In genomic region chr2:239150125-239151011, GRCh38 we compare ENCODE assay signal across 13 cellular contexts.
DNase-seq lines count a peak whose midpoint lies in the region; ATAC-seq and TF ChIP-seq lines count a peak whose summit lies in the region.
"Had no signal": no experiment of that assay in that cellular context is flagged by ENCODE, and none has a peak within 500 bp of the region (broad histone marks: within the 10 kb centered on the region; RNA-seq: fewer than 3 reads in every experiment).

No MANE protein-coding gene starts in this region.

- H3K9me3 ChIP-seq in RWPE2 (ENCODE audit: severe bottlenecking) (no peaks in the 10 kb centered on the region), esophagus squamous epithelium (no peaks in the 10 kb centered on the region)

- peaks cover 71% of the 10 kb centered on the region for H3K36me3 Mint-ChIP-seq in activated CD4-positive, alpha-beta T cell treated with anti-CD3 and anti-CD28 coated beads, Interleukin-2, amount 10 ng/mL, durations not matched to agents 7 days and 5 days (ENCODE audit: low read depth)

- H3K4me1 Mint-ChIP-seq in activated CD4-positive, alpha-beta T cell treated with anti-CD3 and anti-CD28 coated beads, Interleukin-2, amount 10 ng/mL, durations not matched to agents 7 days and 5 days = peaks cover 32% of the 10 kb centered on the region
- H3K4me1 Mint-ChIP-seq in stimulated activated naive CD8-positive, alpha-beta T cell treated with anti-CD3 and anti-CD28 coated beads, Interleukin-15, amount 100 ng/mL, for 72 hours = peaks cover 19% of the 10 kb centered on the region

- intact Hi-C loops in esophagus squamous epithelium (cut with DNase I) = no loop called here

- H3K27me3 ChIP-seq in RWPE2 (ENCODE audit: insufficient read depth, poor library complexity, severe bottlenecking) = no peaks in the 10 kb centered on the region
- H3K27me3 ChIP-seq in esophagus squamous epithelium = no peaks in the 10 kb centered on the region

- H3K9me3 Mint-ChIP-seq in activated CD4-positive, alpha-beta T cell treated with anti-CD3 and anti-CD28 coated beads, Interleukin-2, amount 10 ng/mL, durations not matched to agents 7 days and 5 days = peaks cover 13% of the 10 kb centered on the region
- H3K9me3 Mint-ChIP-seq in stimulated activated naive CD8-positive, alpha-beta T cell treated with anti-CD3 and anti-CD28 coated beads, Interleukin-15, amount 100 ng/mL, for 72 hours = no peaks in the 10 kb centered on the region

- POLR2A ChIA-PET in activated CD4-positive, alpha-beta T cell treated with anti-CD3 and anti-CD28 coated beads, Interleukin-2, amount 10 ng/mL, durations not matched to agents 7 days and 5 days (lab: Charles Lee) = interaction anchor here (0.6 kb wide), 1 partner anchor 93 kb away, joined by 4 read pairs; no protein-coding TSS in a partner anchor

- peak overlapping the region; percentile 88 for H3K27ac Mint-ChIP-seq in activated CD4-positive, alpha-beta T cell treated with anti-CD3 and anti-CD28 coated beads, Interleukin-2, amount 10 ng/mL, durations not matched to agents 7 days and 5 days
- H3K27ac Mint-ChIP-seq in stimulated activated naive CD8-positive, alpha-beta T cell treated with anti-CD3 and anti-CD28 coated beads, Interleukin-15, amount 100 ng/mL, for 72 hours = no peak overlapping the region
- H3K27ac Mint-ChIP-seq: activated T-helper 17 cell treated with anti-CD3 and anti-CD28 coated beads, Interleukin-2, amount 50 U/mL, for 72 hours had no signal

- no peaks in the 10 kb centered on the region for H3K4me1 ChIP-seq in RWPE2 (ENCODE audit: insufficient read depth, poor library complexity, severe bottlenecking)
- H3K4me1 ChIP-seq in esophagus squamous epithelium = peaks cover 0 to 20% (median 0%) of the 10 kb centered on the region in 3 donors

- no peak for TF ChIP-seq POLR2A in esophagus squamous epithelium (IDR thresholded peaks at IDR 0.05)

- CTCF ChIA-PET in activated CD4-positive, alpha-beta T cell treated with anti-CD3 and anti-CD28 coated beads, Interleukin-2, amount 10 ng/mL, durations not matched to agents 7 days and 5 days (lab: Charles Lee) = no interaction called here

- ATAC-seq in RWPE2 (ENCODE audit: low read depth) = no peak
- ATAC-seq in stimulated activated naive CD8-positive, alpha-beta T cell treated with anti-CD3 and anti-CD28 coated beads, Interleukin-15, amount 100 ng/mL, for 72 hours = peak; percentile 54
- ATAC-seq: activated T-helper 17 cell treated with anti-CD3 and anti-CD28 coated beads, Interleukin-2, amount 50 U/mL, for 72 hours had no signal

- no peak overlapping the region for H3K27ac ChIP-seq in RWPE2 (ENCODE audit: poor library complexity, severe bottlenecking)
- peak overlapping the region; percentile 59 to 86 (median 76) for H3K27ac ChIP-seq in esophagus squamous epithelium
- H3K27ac ChIP-seq: GM23248 had no signal

- TF ChIP-seq CTCF in RWPE2 (IDR thresholded peaks at IDR 0.05; ENCODE audit: poor library complexity, severe bottlenecking) (no peak), esophagus squamous epithelium (IDR thresholded peaks at IDR 0.05) (no peak)

- H3K36me3 ChIP-seq in RWPE2 (ENCODE audit: low read depth) = no peaks in the 10 kb centered on the region
- peaks cover 0 to 91% (median 13%) of the 10 kb centered on the region in 3 donors for H3K36me3 ChIP-seq in esophagus squamous epithelium

- no peak overlapping the region for H3K4me3 ChIP-seq in RWPE2 (ENCODE audit: severe bottlenecking)
- no peak overlapping the region for H3K4me3 ChIP-seq in esophagus squamous epithelium
- H3K4me3 ChIP-seq: GM23248 had no signal

- DNase-seq in activated CD4-positive, alpha-beta T cell treated with anti-CD3 and anti-CD28 coated beads, Interleukin-2, amount 10 ng/mL, durations not matched to agents 7 days and 5 days = peak; percentile 56
- DNase-seq in activated CD4-positive, alpha-beta T cell treated with anti-CD3 and anti-CD28 coated beads, Interleukin-2, amount 50 U/mL, for 1 hour = no peak
- DNase-seq in RWPE2 (ENCODE audit: low spot score) = peak; percentile 11
- DNase-seq in esophagus squamous epithelium (lab: John Stamatoyannopoulos, UW) = no peak
- DNase-seq in stimulated activated naive CD8-positive, alpha-beta T cell treated with anti-CD3 and anti-CD28 coated beads, Interleukin-15, amount 100 ng/mL, for 72 hours = peak in 1 of 2 donors; percentile 24
- DNase-seq in A172 (ENCODE audit: low spot score) = no peak
- no peak for DNase-seq in AML-193 (lab: John Stamatoyannopoulos, UW)
- no peak for DNase-seq in NCI-H345 (lab: John Stamatoyannopoulos, UW)
- DNase-seq: GDM1, GM23248, hippocampal formation, NCI-H524 had no signal

- WGBS in esophagus squamous epithelium, 2 donors = 65 to 75% methylated on average over 9 of the region's 9 CpGs

- no peak overlapping the region for H3K4me3 Mint-ChIP-seq in activated CD4-positive, alpha-beta T cell treated with anti-CD3 and anti-CD28 coated beads, Interleukin-2, amount 10 ng/mL, durations not matched to agents 7 days and 5 days
- H3K4me3 Mint-ChIP-seq in stimulated activated naive CD8-positive, alpha-beta T cell treated with anti-CD3 and anti-CD28 coated beads, Interleukin-15, amount 100 ng/mL, for 72 hours = no peak overlapping the region
- H3K4me3 Mint-ChIP-seq: activated T-helper 17 cell treated with anti-CD3 and anti-CD28 coated beads, Interleukin-2, amount 50 U/mL, for 72 hours had no signal

- H3K27me3 Mint-ChIP-seq in activated CD4-positive, alpha-beta T cell treated with anti-CD3 and anti-CD28 coated beads, Interleukin-2, amount 10 ng/mL, durations not matched to agents 7 days and 5 days = no peaks in the 10 kb centered on the region
- no peaks in the 10 kb centered on the region for H3K27me3 Mint-ChIP-seq in stimulated activated naive CD8-positive, alpha-beta T cell treated with anti-CD3 and anti-CD28 coated beads, Interleukin-15, amount 100 ng/mL, for 72 hours
- H3K27me3 Mint-ChIP-seq: activated T-helper 17 cell treated with anti-CD3 and anti-CD28 coated beads, Interleukin-2, amount 50 U/mL, for 72 hours had no signal

Comparison
In these comparisons a context has a peak if more than half of its experiments do, and no peak if none do; other contexts are left out.
1. DNase-seq: peak in activated CD4-positive, alpha-beta T cell treated with anti-CD3 and anti-CD28 coated beads, Interleukin-2, amount 10 ng/mL, durations not matched to agents 7 days and 5 days (single experiment) and RWPE2 (single experiment); none in activated CD4-positive, alpha-beta T cell treated with anti-CD3 and anti-CD28 coated beads, Interleukin-2, amount 50 U/mL, for 1 hour (single experiment), esophagus squamous epithelium (single experiment), A172 (single experiment), AML-193 (0 of 2) and NCI-H345 (single experiment).